17 cellular contexts compared by ENCODE assay signal in genomic region chr3:123798540-123798939, GRCh38.
A peak's percentile ranks its signal among the peaks of the same experiment; 100 is the strongest.
DNase-seq lines count a peak whose midpoint lies in the region; ATAC-seq and TF ChIP-seq lines count a peak whose summit lies in the region.
"Had no signal": no experiment of that assay in that cellular context is flagged by ENCODE, and none has a peak within 500 bp of the region (broad histone marks: within the 10 kb centered on the region; RNA-seq: fewer than 3 reads in every experiment).

No MANE protein-coding gene starts in this region.

- no peaks in the 10 kb centered on the region for H3K27me3 ChIP-seq in lower lobe of right lung (ENCODE audit: low read depth)
- H3K27me3 ChIP-seq in upper lobe of left lung, result no peaks in the 10 kb centered on the region

- 81 to 85% methylated on average over 4 of the region's 4 CpGs for WGBS in upper lobe of left lung, 2 donors

- H3K4me3 Mint-ChIP-seq in mesothelial cell of epicardium, result no peak overlapping the region
- no peak overlapping the region for H3K4me3 Mint-ChIP-seq in naive thymus-derived CD8-positive, alpha-beta T cell
- H3K4me3 Mint-ChIP-seq: CD8-positive, alpha-beta T cell had no signal

- H3K4me1 Mint-ChIP-seq in mesothelial cell of epicardium, result peaks cover 12% of the 10 kb centered on the region
- no peaks in the 10 kb centered on the region for H3K4me1 Mint-ChIP-seq in naive thymus-derived CD8-positive, alpha-beta T cell

- peak; percentile 44 to 60 for ATAC-seq in lower lobe of right lung
- ATAC-seq in upper lobe of left lung (ENCODE audit: low FRiP score in 2 of 2), result peak in 1 of 2 donors; percentile 57
- no peak for ATAC-seq in naive thymus-derived CD8-positive, alpha-beta T cell
- ATAC-seq: CD8-positive, alpha-beta T cell; HCT116 had no signal

- H3K27ac ChIP-seq in lower lobe of right lung (peak overlapping the region; percentile 41), upper lobe of left lung (peak overlapping the region; percentile 57 to 72 (median 62))
- H3K27ac ChIP-seq: SJCRH30 had no signal

- no peak for TF ChIP-seq CTCF in WI38 (IDR thresholded peaks at IDR 0.05; ENCODE audit: low read depth, low read length)
- TF ChIP-seq CTCF in lower lobe of right lung (IDR thresholded peaks at IDR 0.05), result no peak
- no peak for TF ChIP-seq CTCF in upper lobe of left lung (IDR thresholded peaks at IDR 0.05)
- no peak for TF ChIP-seq CTCF in mesothelial cell of epicardium (IDR thresholded peaks at IDR 0.05; ENCODE audit: unreplicated experiment)

- TF ChIP-seq EP300 in upper lobe of left lung (IDR thresholded peaks at IDR 0.05), result peak in 2 of 4 donors; percentile 45 to 47

- no peaks in the 10 kb centered on the region for H3K9me3 Mint-ChIP-seq in mesothelial cell of epicardium
- no peaks in the 10 kb centered on the region for H3K9me3 Mint-ChIP-seq in naive thymus-derived CD8-positive, alpha-beta T cell
- H3K9me3 Mint-ChIP-seq: CD8-positive, alpha-beta T cell had no signal

- no peaks in the 10 kb centered on the region for H3K36me3 Mint-ChIP-seq in mesothelial cell of epicardium
- H3K36me3 Mint-ChIP-seq in naive thymus-derived CD8-positive, alpha-beta T cell, result no peaks in the 10 kb centered on the region
- H3K36me3 Mint-ChIP-seq: CD8-positive, alpha-beta T cell had no signal

- peak overlapping the region; percentile 61 for H3K4me3 ChIP-seq in WI38 (ENCODE audit: low read depth, low read length)
- H3K4me3 ChIP-seq in lower lobe of right lung, result peak overlapping the region; percentile 44
- H3K4me3 ChIP-seq in upper lobe of left lung, result peak overlapping the region in 2 of 4 donors; percentile 40
- H3K4me3 ChIP-seq: SJCRH30 had no signal

- no peak overlapping the region for H3K27ac Mint-ChIP-seq in mesothelial cell of epicardium
- no peak overlapping the region for H3K27ac Mint-ChIP-seq in naive thymus-derived CD8-positive, alpha-beta T cell
- H3K27ac Mint-ChIP-seq: CD8-positive, alpha-beta T cell had no signal

- H3K4me1 ChIP-seq in lower lobe of right lung (no peaks in the 10 kb centered on the region), upper lobe of left lung (no peaks in the 10 kb centered on the region)
- H3K4me1 ChIP-seq: SJCRH30 had no signal

- intact Hi-C loops in lower lobe of right lung (cut with DNase I), result no loop called here

- POLR2A ChIA-PET in naive thymus-derived CD8-positive, alpha-beta T cell (lab: Charles Lee), result interaction anchor here (0.6 kb wide), 1 partner anchor 9 kb away, joined by 3 read pairs; no protein-coding TSS in a partner anchor

- no peaks in the 10 kb centered on the region for H3K36me3 ChIP-seq in lower lobe of right lung
- no peaks in the 10 kb centered on the region for H3K36me3 ChIP-seq in upper lobe of left lung
- H3K36me3 ChIP-seq: SJCRH30 had no signal

- no peaks in the 10 kb centered on the region for H3K9me3 ChIP-seq in lower lobe of right lung
- no peaks in the 10 kb centered on the region for H3K9me3 ChIP-seq in upper lobe of left lung
- H3K9me3 ChIP-seq: SJCRH30 had no signal

- peak; percentile 43 for DNase-seq in islet precursor cell
- DNase-seq in lower lobe of right lung, result no peak
- no peak for DNase-seq in upper lobe of left lung
- DNase-seq in mesothelial cell of epicardium (ENCODE audit: low spot score in 2 of 2, unreplicated experiment in 2 of 2), result no peak
- DNase-seq in ecto neural progenitor cell (ENCODE audit: low spot score), result no peak
- DNase-seq in activated gamma-delta T cell treated with Interleukin-2 at 50 U/mL for 16 hours, result no peak
- DNase-seq in naive thymus-derived CD8-positive, alpha-beta T cell, result no peak
- DNase-seq: AML-193; C1 segment of cervical spinal cord; CD8-positive, alpha-beta T cell; Kasumi-1; NCI-H187; NCI-H446; NCI-H526; SJCRH30 had no signal

- H3K27me3 Mint-ChIP-seq in mesothelial cell of epicardium (ENCODE audit: low read depth), result peaks cover 36% of the 10 kb centered on the region
- peaks cover 0 to 6% (median 2%) of the 10 kb centered on the region in 5 donors for H3K27me3 Mint-ChIP-seq in naive thymus-derived CD8-positive, alpha-beta T cell

- TF ChIP-seq POLR2A in upper lobe of left lung (IDR thresholded peaks at IDR 0.05), result no peak

Comparison
In these comparisons a context has a peak if more than half of its experiments do, and no peak if none do; other contexts are left out.
1. ATAC-seq: peak in lower lobe of right lung (2 of 2); none in naive thymus-derived CD8-positive, alpha-beta T cell (0 of 2).